ENCODE assay signal across 9 cellular contexts in genomic region chr21:35658242-35658641, GRCh38.
A peak's percentile ranks its signal among the peaks of the same experiment; 100 is the strongest.
DNase-seq lines count a peak whose midpoint lies in the region; TF ChIP-seq lines count a peak whose summit lies in the region.
"Had no signal": no experiment of that assay in that cellular context is flagged by ENCODE, and none has a peak within 500 bp of the region (broad histone marks: within the 10 kb centered on the region; RNA-seq: fewer than 3 reads in every experiment).

No MANE protein-coding gene starts in this region.

- no peak overlapping the region for H4K8ac ChIP-seq in neuronal stem cell (ENCODE audit: low read depth, low read length)

- H2BK15ac ChIP-seq in neuronal stem cell (ENCODE audit: low read length), result no peak overlapping the region

- TF ChIP-seq CTCF in GM13976 (IDR thresholded peaks at IDR 0.05; ENCODE audit: borderline replicate concordance, control extremely low read depth, extremely low read depth, insufficient read depth, missing control alignments), result no peak
- TF ChIP-seq CTCF in prostate gland (IDR thresholded peaks at IDR 0.05), result no peak

- H3K9ac ChIP-seq in neuronal stem cell (ENCODE audit: low read depth, low read length, poor library complexity), result no peak overlapping the region

- H3K27ac ChIP-seq in prostate gland (no peak overlapping the region), neuronal stem cell (replicated peaks; ENCODE audit: low read length) (no peak overlapping the region)

- intact Hi-C loops in prostate gland (cut with DNase I), result no loop called here

- H3K4me1 ChIP-seq in prostate gland (replicated peaks) (no peaks in the 10 kb centered on the region), neuronal stem cell (ENCODE audit: control insufficient read depth in 2 of 2, insufficient read depth in 1 of 2, low read depth in 1 of 2, low read length in 2 of 2) (no peaks in the 10 kb centered on the region)

- H3K79me1 ChIP-seq in neuronal stem cell (ENCODE audit: low read depth, low read length), result no peaks in the 10 kb centered on the region

- no peak overlapping the region for H2AFZ ChIP-seq in neuronal stem cell (ENCODE audit: low read length)

- H3K36me3 ChIP-seq in prostate gland (no peaks in the 10 kb centered on the region), neuronal stem cell (replicated peaks in 1 of 2; ENCODE audit: control insufficient read depth in 2 of 2, insufficient read depth in 2 of 2, low read length in 2 of 2) (no peaks in the 10 kb centered on the region)

- 29% methylated on average over 3 of the region's 3 CpGs for WGBS in prostate gland
- no CpG with 5 or more reads among the region's 3 CpGs for WGBS in neuronal stem cell (ENCODE audit: extremely low coverage in 2 of 2, insufficient read length in 2 of 2, insufficient replicate concordance in 1 of 2), 2 donors

- H2BK120ac ChIP-seq in neuronal stem cell (ENCODE audit: low read depth, low read length), result no peak overlapping the region

- H3K4me2 ChIP-seq in neuronal stem cell (ENCODE audit: insufficient read depth, low read length, poor library complexity, severe bottlenecking), result no peak overlapping the region

- H3K4me3 ChIP-seq in prostate gland, result no peak overlapping the region
- no peak overlapping the region for H3K4me3 ChIP-seq in neuronal stem cell (ENCODE audit: low read length in 2 of 2)

- H3K27me3 ChIP-seq in prostate gland (replicated peaks; ENCODE audit: insufficient read depth) (no peaks in the 10 kb centered on the region), neuronal stem cell (ENCODE audit: control insufficient read depth in 3 of 3, insufficient read depth in 3 of 3, low read depth in 1 of 3, low read length in 3 of 3) (no peaks in the 10 kb centered on the region)

- no peak overlapping the region for H2BK12ac ChIP-seq in neuronal stem cell (ENCODE audit: low read length)

- DNase-seq in A172 (ENCODE audit: low spot score) (peak; percentile 23), GM13976 (ENCODE audit: low spot score) (peak; percentile 24), SKM-1 treated with dmso at 0.1 percent for 144 hours (lab: John Stamatoyannopoulos, UW; ENCODE audit: unreplicated experiment) (peak; percentile 85), globus pallidus (ENCODE audit: low spot score) (peak; percentile 64), prostate gland (ENCODE audit: low spot score) (no peak), NCI-H446 treated with DMSO at 0.1 percent for 48 hours (lab: John Stamatoyannopoulos, UW) (no peak), neuronal stem cell (ENCODE audit: low spot score) (no peak)
- no peak for DNase-seq in activated CD8-positive, alpha-beta memory T cell treated with anti-CD3 and anti-CD28 coated beads for 24 hours
- DNase-seq: NCI-H1930 had no signal

- TF ChIP-seq POLR2A in prostate gland (IDR thresholded peaks at IDR 0.05), result no peak

- no peak overlapping the region for H4K91ac ChIP-seq in neuronal stem cell (ENCODE audit: low read depth, low read length, poor library complexity)

- no peaks in the 10 kb centered on the region for H3K9me3 ChIP-seq in prostate gland
- peaks cover 0 to 2% of the 10 kb centered on the region in 2 donors for H3K9me3 ChIP-seq in neuronal stem cell (replicated peaks in 1 of 2; ENCODE audit: control insufficient read depth in 2 of 2, insufficient read depth in 1 of 2, low read depth in 1 of 2, low read length in 2 of 2)

- H2BK5ac ChIP-seq in neuronal stem cell (ENCODE audit: low read length), result no peak overlapping the region

- H3K18ac ChIP-seq in neuronal stem cell (ENCODE audit: low read length), result no peak overlapping the region

- in situ Hi-C loops in GM13976 (cut with MboI; ENCODE audit: low sequenced_read_pairs, unreplicated experiment), result no loop called here

- H2AK5ac ChIP-seq in neuronal stem cell (ENCODE audit: low read depth, low read length), result no peak overlapping the region

- H3K14ac ChIP-seq in neuronal stem cell (ENCODE audit: low read length), result no peak overlapping the region

- H3K23ac ChIP-seq in neuronal stem cell (ENCODE audit: low read depth, low read length, poor library complexity), result no peak overlapping the region

- no peak overlapping the region for H3K4ac ChIP-seq in neuronal stem cell (ENCODE audit: low read length)

Comparison
In these comparisons a context has a peak if more than half of its experiments do, and no peak if none do; other contexts are left out.
1. DNase-seq: peak in A172 (single experiment), GM13976 (single experiment), SKM-1 treated with dmso at 0.1 percent for 144 hours (single experiment) and globus pallidus (single experiment); none in activated CD8-positive, alpha-beta memory T cell treated with anti-CD3 and anti-CD28 coated beads for 24 hours (single experiment), prostate gland (single experiment), NCI-H446 treated with DMSO at 0.1 percent for 48 hours (single experiment) and neuronal stem cell (single experiment).